Comparison of ENCODE assay signal across 6 cellular contexts in the genomic region with DNA sequence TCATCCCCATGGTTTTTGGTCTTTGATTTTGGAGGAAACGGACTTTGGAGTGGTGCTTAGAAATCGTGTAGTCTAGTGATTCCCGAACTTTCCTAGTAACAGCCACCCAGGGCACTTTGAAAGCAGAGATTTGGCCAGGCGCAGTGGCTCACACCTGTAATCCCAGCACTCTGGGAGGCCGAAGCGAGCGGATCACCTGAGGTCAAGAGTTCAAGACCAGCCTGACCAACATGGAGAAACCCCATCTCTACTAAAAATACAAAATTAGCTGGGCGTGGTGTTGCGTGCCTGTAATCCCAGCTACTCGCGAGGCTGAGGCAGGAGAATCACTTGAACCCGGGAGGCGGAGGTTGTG. TPM values are rescaled to one million over a fixed set of nuclear protein-coding genes. Genes with fewer than 3 reads are reported as not detected.
A peak's percentile ranks its signal among the peaks of the same experiment; 100 is the strongest.
DNase-seq lines count a peak whose midpoint lies in the region; TF ChIP-seq lines count a peak whose summit lies in the region.
"Not testable (repeated sequence)": the region's sequence is repeated elsewhere in the genome, so short reads cannot be mapped to it uniquely, and the experiment has no call there.

No MANE protein-coding gene starts in this region.

- POLR2A ChIA-PET in MCF 10A (lab: Yijun Ruan, JAX), result interaction anchor here (0.5 to 6.7 kb wide), 12 partner anchors 10 to 660 kb away, joined by 3 to 110 read pairs (median 10); a partner anchor contains a TSS

- WGBS in tibial nerve, 2 donors, result 86 to 88% methylated on average over 13 of the region's 13 CpGs

- H3K9me3 Mint-ChIP-seq in T-helper 1 cell treated with Interleukin-12 subunit alpha and Interleukin-12 subunit beta and Interleukin-4 antibody, amounts not matched to agents 30 μg/mL and 1 μg/mL, for 36 hours; MCF 10A (ENCODE audit: unreplicated experiment); neural progenitor cell: not testable (repeated sequence)

- not testable (repeated sequence) for TF ChIP-seq CTCF in GM12875 (IDR thresholded peaks at IDR 0.05; ENCODE audit: borderline replicate concordance, insufficient read depth, low read depth, low read length); MCF 10A (IDR thresholded peaks at IDR 0.05; ENCODE audit: unreplicated experiment); right atrium auricular region (IDR thresholded peaks at IDR 0.05); neural progenitor cell (IDR thresholded peaks at IDR 0.05); tibial nerve (IDR thresholded peaks at IDR 0.05)

- BruUV-seq in MCF 10A (replicated peaks; lab: Mats Ljungman, UMichigan), result not testable (repeated sequence)

- TF ChIP-seq POLR2A in tibial nerve (IDR thresholded peaks at IDR 0.05), result not testable (repeated sequence)

- H3K4me3 ChIP-seq in GM12875 (ENCODE audit: low read depth, low read length), result peak overlapping the region; percentile 88
- H3K4me3 ChIP-seq in right atrium auricular region, result peak overlapping the region; percentile 79 to 89
- H3K4me3 ChIP-seq in neural progenitor cell, result peak overlapping the region; percentile 87
- H3K4me3 ChIP-seq in tibial nerve, result peak overlapping the region; percentile 73 to 92 (median 76)

- peak overlapping the region; percentile 98 for H3K4me3 Mint-ChIP-seq in T-helper 1 cell treated with Interleukin-12 subunit alpha and Interleukin-12 subunit beta and Interleukin-4 antibody, amounts not matched to agents 30 μg/mL and 1 μg/mL, for 36 hours
- peak overlapping the region; percentile 98 for H3K4me3 Mint-ChIP-seq in MCF 10A (ENCODE audit: unreplicated experiment)
- H3K4me3 Mint-ChIP-seq in neural progenitor cell, result peak overlapping the region; percentile 98

- not testable (repeated sequence) for H3K27me3 ChIP-seq in right atrium auricular region, neural progenitor cell, tibial nerve

- H3K36me3 ChIP-seq in right atrium auricular region, result peaks cover 40% of the 10 kb centered on the region
- not testable (repeated sequence) for H3K36me3 ChIP-seq in neural progenitor cell
- peaks cover 0 to 65% (median under 1%) of the 10 kb centered on the region in 3 donors for H3K36me3 ChIP-seq in tibial nerve

- CTCF ChIA-PET in MCF 10A (lab: Yijun Ruan, JAX), result interaction anchor here (0.6 to 1.6 kb wide), 2 partner anchors 26 to 173 kb away, joined by 3 to 5 read pairs; no protein-coding TSS in a partner anchor

- peaks cover 28% of the 10 kb centered on the region for H3K36me3 Mint-ChIP-seq in T-helper 1 cell treated with Interleukin-12 subunit alpha and Interleukin-12 subunit beta and Interleukin-4 antibody, amounts not matched to agents 30 μg/mL and 1 μg/mL, for 36 hours (ENCODE audit: low read depth)
- peaks cover 89% of the 10 kb centered on the region for H3K36me3 Mint-ChIP-seq in MCF 10A (ENCODE audit: insufficient read depth, unreplicated experiment)
- H3K36me3 Mint-ChIP-seq in neural progenitor cell, result not testable (repeated sequence)

- not testable (repeated sequence) for DNase-seq in MCF 10A (ENCODE audit: unreplicated experiment); right atrium auricular region (ENCODE audit: low spot score); neural progenitor cell (ENCODE audit: low spot score); tibial nerve (ENCODE audit: low spot score in 2 of 2)

- peak overlapping the region; percentile 100 for H3K27ac Mint-ChIP-seq in T-helper 1 cell treated with Interleukin-12 subunit alpha and Interleukin-12 subunit beta and Interleukin-4 antibody, amounts not matched to agents 30 μg/mL and 1 μg/mL, for 36 hours
- H3K27ac Mint-ChIP-seq in MCF 10A (ENCODE audit: low read depth, unreplicated experiment) (peak overlapping the region; percentile 99), neural progenitor cell (peak overlapping the region; percentile 99)

- not testable (repeated sequence) for H3F3A ChIP-seq in neural progenitor cell (ENCODE audit: low read depth)

- H3K79me2 ChIP-seq in neural progenitor cell (ENCODE audit: low read depth), result peaks cover 45% of the 10 kb centered on the region

- H3K4me1 ChIP-seq in right atrium auricular region (peaks cover 0 to 38% of the 10 kb centered on the region in 2 donors), neural progenitor cell (peaks cover 11% of the 10 kb centered on the region), tibial nerve (peaks cover 0 to 36% (median 15%) of the 10 kb centered on the region in 4 donors)

- H3K27me3 Mint-ChIP-seq in T-helper 1 cell treated with Interleukin-12 subunit alpha and Interleukin-12 subunit beta and Interleukin-4 antibody, amounts not matched to agents 30 μg/mL and 1 μg/mL, for 36 hours (ENCODE audit: low read depth); MCF 10A (ENCODE audit: insufficient read depth, unreplicated experiment): not testable (repeated sequence)
- peaks cover 12% of the 10 kb centered on the region for H3K27me3 Mint-ChIP-seq in neural progenitor cell (ENCODE audit: insufficient read depth, low read depth)

- peak overlapping the region; percentile 51 for H3K9ac ChIP-seq in neural progenitor cell

- H3K4me2 ChIP-seq in neural progenitor cell, result peak overlapping the region; percentile 78

- H3K9me3 ChIP-seq in right atrium auricular region; neural progenitor cell (ENCODE audit: low read depth); tibial nerve: not testable (repeated sequence)

- peak overlapping the region; percentile 91 to 93 for H3K27ac ChIP-seq in right atrium auricular region
- H3K27ac ChIP-seq in neural progenitor cell, result not testable (repeated sequence)
- peak overlapping the region; percentile 71 to 98 (median 96) for H3K27ac ChIP-seq in tibial nerve

- not testable (repeated sequence) for H2AFZ ChIP-seq in neural progenitor cell (replicated peaks)

- TF ChIP-seq EP300 in tibial nerve (IDR thresholded peaks at IDR 0.05), result not testable (repeated sequence)

- H3K4me1 Mint-ChIP-seq in T-helper 1 cell treated with Interleukin-12 subunit alpha and Interleukin-12 subunit beta and Interleukin-4 antibody, amounts not matched to agents 30 μg/mL and 1 μg/mL, for 36 hours (ENCODE audit: low read depth), result peaks cover 22% of the 10 kb centered on the region
- H3K4me1 Mint-ChIP-seq in MCF 10A (ENCODE audit: insufficient read depth, unreplicated experiment) (peaks cover 22% of the 10 kb centered on the region), neural progenitor cell (peaks cover 20% of the 10 kb centered on the region)

- intact Hi-C loops in MCF 10A (cut with micrococcal nuclease), result loop anchor here (10.0 kb wide), 1 partner anchor 575 kb away; no protein-coding TSS in a partner anchor

- not testable (repeated sequence) for H4K20me1 ChIP-seq in neural progenitor cell (ENCODE audit: low read depth)

RNA-seq across cellular contexts. Expression of a gene that starts 1.2 kb away (rescaled TPM):
- total RNA-seq in MCF 10A (2022), result 167 and 196 TPM in 2 replicates
- total RNA-seq in right atrium auricular region, result 100 to 1,000 TPM; 231 to 249 TPM
- 40.1 and 65.6 TPM in 2 replicates for total RNA-seq in neural progenitor cell (ENCODE audit: low replicate concordance)
- total RNA-seq in tibial nerve, result 10 to 100 TPM; 54.3 to 96.3 (median 85.1) TPM

RNA-seq across cellular contexts. Expression of a gene that starts 1.3 kb away (rescaled TPM):
- 90.9 and 134 TPM in 2 replicates for total RNA-seq in MCF 10A (2022)
- total RNA-seq in right atrium auricular region, result 10 to 100 TPM; 11.8 to 16.0 TPM
- total RNA-seq in neural progenitor cell (ENCODE audit: low replicate concordance), result 10.3 and 14.5 TPM in 2 replicates
- total RNA-seq in tibial nerve, result 10 to 100 TPM in 1 of 4 donors, 1 to 10 TPM in 3; 6.1 to 17.7 (median 6.6) TPM

RNA-seq across cellular contexts. Expression of a gene that starts 24.5 kb away (rescaled TPM):
- total RNA-seq in MCF 10A (2022) (1.1 and 1.3 TPM in 2 replicates), right atrium auricular region (1 to 10 TPM; 4.0 to 5.8 TPM), neural progenitor cell (ENCODE audit: low replicate concordance) (9.1 and 16.6 TPM in 2 replicates), tibial nerve (10 to 100 TPM; 12.0 to 54.6 (median 16.9) TPM)

RNA-seq across cellular contexts. Expression of a gene that starts 26.6 kb away (rescaled TPM):
- 333 and 339 TPM in 2 replicates for total RNA-seq in MCF 10A (2022)
- 100 to 1,000 TPM; 241 to 341 TPM for total RNA-seq in right atrium auricular region
- total RNA-seq in neural progenitor cell (ENCODE audit: low replicate concordance), result 12.6 and 29.2 TPM in 2 replicates
- 100 to 1,000 TPM; 183 to 233 (median 197) TPM for total RNA-seq in tibial nerve

RNA-seq across cellular contexts. Expression of a gene that starts 28.2 kb away (rescaled TPM):
- total RNA-seq in MCF 10A (2022) (83.8 and 92.0 TPM in 2 replicates), right atrium auricular region (100 to 1,000 TPM; 118 to 141 TPM), neural progenitor cell (ENCODE audit: low replicate concordance) (116 and 126 TPM in 2 replicates), tibial nerve (10 to 100 TPM; 77.9 to 91.3 (median 90.0) TPM)
